Comparison of ENCODE assay signal across 1 cellular context in genomic region chr19:28537079-28537478, GRCh38.
A peak's percentile ranks its signal among the peaks of the same experiment; 100 is the strongest.
TF ChIP-seq lines count a peak whose summit lies in the region.

No MANE protein-coding gene starts in this region.

TF ChIP-seq in K562, 482 proteins besides CTCF, POLR2A, EP300 and RAD21 (continues in another document):
- no peak for TF ChIP-seq DLX4 (CRISPR knock-in tag; IDR thresholded peaks at IDR 0.05)
- peak; percentile 1 for TF ChIP-seq RBM25 (IDR thresholded peaks at IDR 0.05; ENCODE audit: low read depth, low read length, severe bottlenecking)
- TF ChIP-seq ZEB2 (IDR thresholded peaks at IDR 0.05), result no peak
- TF ChIP-seq SRSF1 (IDR thresholded peaks at IDR 0.05; ENCODE audit: low read depth, low read length), result no peak
- TF ChIP-seq, protein P1, sequence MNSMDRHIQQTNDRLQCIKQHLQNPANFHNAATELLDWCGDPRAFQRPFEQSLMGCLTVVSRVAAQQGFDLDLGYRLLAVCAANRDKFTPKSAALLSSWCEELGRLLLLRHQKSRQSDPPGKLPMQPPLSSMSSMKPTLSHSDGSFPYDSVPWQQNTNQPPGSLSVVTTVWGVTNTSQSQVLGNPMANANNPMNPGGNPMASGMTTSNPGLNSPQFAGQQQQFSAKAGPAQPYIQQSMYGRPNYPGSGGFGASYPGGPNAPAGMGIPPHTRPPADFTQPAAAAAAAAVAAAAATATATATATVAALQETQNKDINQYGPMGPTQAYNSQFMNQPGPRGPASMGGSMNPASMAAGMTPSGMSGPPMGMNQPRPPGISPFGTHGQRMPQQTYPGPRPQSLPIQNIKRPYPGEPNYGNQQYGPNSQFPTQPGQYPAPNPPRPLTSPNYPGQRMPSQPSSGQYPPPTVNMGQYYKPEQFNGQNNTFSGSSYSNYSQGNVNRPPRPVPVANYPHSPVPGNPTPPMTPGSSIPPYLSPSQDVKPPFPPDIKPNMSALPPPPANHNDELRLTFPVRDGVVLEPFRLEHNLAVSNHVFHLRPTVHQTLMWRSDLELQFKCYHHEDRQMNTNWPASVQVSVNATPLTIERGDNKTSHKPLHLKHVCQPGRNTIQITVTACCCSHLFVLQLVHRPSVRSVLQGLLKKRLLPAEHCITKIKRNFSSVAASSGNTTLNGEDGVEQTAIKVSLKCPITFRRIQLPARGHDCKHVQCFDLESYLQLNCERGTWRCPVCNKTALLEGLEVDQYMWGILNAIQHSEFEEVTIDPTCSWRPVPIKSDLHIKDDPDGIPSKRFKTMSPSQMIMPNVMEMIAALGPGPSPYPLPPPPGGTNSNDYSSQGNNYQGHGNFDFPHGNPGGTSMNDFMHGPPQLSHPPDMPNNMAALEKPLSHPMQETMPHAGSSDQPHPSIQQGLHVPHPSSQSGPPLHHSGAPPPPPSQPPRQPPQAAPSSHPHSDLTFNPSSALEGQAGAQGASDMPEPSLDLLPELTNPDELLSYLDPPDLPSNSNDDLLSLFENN (IDR thresholded peaks at IDR 0.05; ENCODE audit: low read depth in 2 of 2, low read length in 2 of 2), result no peak
- TF ChIP-seq SMARCE1 (IDR thresholded peaks at IDR 0.05), result no peak
- TF ChIP-seq SRSF3 (IDR thresholded peaks at IDR 0.05; ENCODE audit: insufficient read depth, low read length), result no peak
- TF ChIP-seq, protein P2, sequence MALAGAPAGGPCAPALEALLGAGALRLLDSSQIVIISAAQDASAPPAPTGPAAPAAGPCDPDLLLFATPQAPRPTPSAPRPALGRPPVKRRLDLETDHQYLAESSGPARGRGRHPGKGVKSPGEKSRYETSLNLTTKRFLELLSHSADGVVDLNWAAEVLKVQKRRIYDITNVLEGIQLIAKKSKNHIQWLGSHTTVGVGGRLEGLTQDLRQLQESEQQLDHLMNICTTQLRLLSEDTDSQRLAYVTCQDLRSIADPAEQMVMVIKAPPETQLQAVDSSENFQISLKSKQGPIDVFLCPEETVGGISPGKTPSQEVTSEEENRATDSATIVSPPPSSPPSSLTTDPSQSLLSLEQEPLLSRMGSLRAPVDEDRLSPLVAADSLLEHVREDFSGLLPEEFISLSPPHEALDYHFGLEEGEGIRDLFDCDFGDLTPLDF (CRISPR knock-in tag; IDR thresholded peaks at IDR 0.05), result no peak
- TF ChIP-seq POLR3A (IDR thresholded peaks at IDR 0.05; ENCODE audit: borderline replicate concordance, extremely low read depth, insufficient read depth, insufficient read length), result no peak
- TF ChIP-seq FOXK1 (CRISPR knock-in tag; IDR thresholded peaks at IDR 0.05; ENCODE audit: borderline replicate concordance), result no peak
- TF ChIP-seq ZNF12 (CRISPR knock-in tag; IDR thresholded peaks at IDR 0.05), result no peak
- TF ChIP-seq CREM (IDR thresholded peaks at IDR 0.05; ENCODE audit: low read depth), result no peak
- no peak for TF ChIP-seq KLF13 (tag; IDR thresholded peaks at IDR 0.05; ENCODE audit: borderline replicate concordance, low read depth)
- no peak for TF ChIP-seq POLR2H (tag; IDR thresholded peaks at IDR 0.05; ENCODE audit: low read depth)
- TF ChIP-seq TSC22D4 (tag; IDR thresholded peaks at IDR 0.05), result no peak
- no peak for TF ChIP-seq SMARCA4 (IDR thresholded peaks at IDR 0.05)
- no peak for TF ChIP-seq NR1H2 (CRISPR knock-in tag; IDR thresholded peaks at IDR 0.05)
- no peak for TF ChIP-seq KDM2B (CRISPR knock-in tag; IDR thresholded peaks at IDR 0.05)
- TF ChIP-seq MCM2 (IDR thresholded peaks at IDR 0.05; ENCODE audit: low read depth), result no peak
- TF ChIP-seq E2F4 (CRISPR knock-in tag; IDR thresholded peaks at IDR 0.05; ENCODE audit: low read depth), result no peak
- no peak for TF ChIP-seq MCM5 (IDR thresholded peaks at IDR 0.05; ENCODE audit: low read depth)
- no peak for TF ChIP-seq FOXO4 (CRISPR knock-in tag; IDR thresholded peaks at IDR 0.05)
- TF ChIP-seq KLF6 (CRISPR knock-in tag; IDR thresholded peaks at IDR 0.05; ENCODE audit: borderline replicate concordance), result no peak
- TF ChIP-seq ZNF140 (CRISPR knock-in tag; IDR thresholded peaks at IDR 0.05), result no peak
- TF ChIP-seq, protein P3, sequence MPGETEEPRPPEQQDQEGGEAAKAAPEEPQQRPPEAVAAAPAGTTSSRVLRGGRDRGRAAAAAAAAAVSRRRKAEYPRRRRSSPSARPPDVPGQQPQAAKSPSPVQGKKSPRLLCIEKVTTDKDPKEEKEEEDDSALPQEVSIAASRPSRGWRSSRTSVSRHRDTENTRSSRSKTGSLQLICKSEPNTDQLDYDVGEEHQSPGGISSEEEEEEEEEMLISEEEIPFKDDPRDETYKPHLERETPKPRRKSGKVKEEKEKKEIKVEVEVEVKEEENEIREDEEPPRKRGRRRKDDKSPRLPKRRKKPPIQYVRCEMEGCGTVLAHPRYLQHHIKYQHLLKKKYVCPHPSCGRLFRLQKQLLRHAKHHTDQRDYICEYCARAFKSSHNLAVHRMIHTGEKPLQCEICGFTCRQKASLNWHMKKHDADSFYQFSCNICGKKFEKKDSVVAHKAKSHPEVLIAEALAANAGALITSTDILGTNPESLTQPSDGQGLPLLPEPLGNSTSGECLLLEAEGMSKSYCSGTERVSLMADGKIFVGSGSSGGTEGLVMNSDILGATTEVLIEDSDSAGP (CRISPR knock-in tag; IDR thresholded peaks at IDR 0.05), result no peak
- TF ChIP-seq, protein P4, sequence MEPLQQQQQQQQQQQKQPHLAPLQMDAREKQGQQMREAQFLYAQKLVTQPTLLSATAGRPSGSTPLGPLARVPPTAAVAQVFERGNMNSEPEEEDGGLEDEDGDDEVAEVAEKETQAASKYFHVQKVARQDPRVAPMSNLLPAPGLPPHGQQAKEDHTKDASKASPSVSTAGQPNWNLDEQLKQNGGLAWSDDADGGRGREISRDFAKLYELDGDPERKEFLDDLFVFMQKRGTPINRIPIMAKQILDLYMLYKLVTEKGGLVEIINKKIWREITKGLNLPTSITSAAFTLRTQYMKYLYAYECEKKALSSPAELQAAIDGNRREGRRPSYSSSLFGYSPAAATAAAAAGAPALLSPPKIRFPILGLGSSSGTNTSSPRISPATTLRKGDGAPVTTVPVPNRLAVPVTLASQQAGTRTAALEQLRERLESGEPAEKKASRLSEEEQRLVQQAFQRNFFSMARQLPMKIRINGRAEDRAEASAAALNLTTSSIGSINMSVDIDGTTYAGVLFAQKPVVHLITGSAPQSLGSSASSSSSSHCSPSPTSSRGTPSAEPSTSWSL (CRISPR knock-in tag; IDR thresholded peaks at IDR 0.05; ENCODE audit: borderline replicate concordance), result no peak
- no peak for TF ChIP-seq SMARCB1 (IDR thresholded peaks at IDR 0.05; ENCODE audit: insufficient read length, low read depth)
- no peak for TF ChIP-seq XRCC4 (IDR thresholded peaks at IDR 0.05; ENCODE audit: extremely low read depth, insufficient read depth, insufficient read length)
- TF ChIP-seq BRF1 (IDR thresholded peaks at IDR 0.05; ENCODE audit: borderline replicate concordance, extremely low read depth, insufficient read length), result no peak
- no peak for TF ChIP-seq EP400 (IDR thresholded peaks at IDR 0.05)
- no peak for TF ChIP-seq FOXA3 (CRISPR knock-in tag; conservative IDR thresholded peaks at IDR 0.05 in 1 of 2, IDR thresholded peaks at IDR 0.05 in 1 of 2)
- TF ChIP-seq, protein P5, sequence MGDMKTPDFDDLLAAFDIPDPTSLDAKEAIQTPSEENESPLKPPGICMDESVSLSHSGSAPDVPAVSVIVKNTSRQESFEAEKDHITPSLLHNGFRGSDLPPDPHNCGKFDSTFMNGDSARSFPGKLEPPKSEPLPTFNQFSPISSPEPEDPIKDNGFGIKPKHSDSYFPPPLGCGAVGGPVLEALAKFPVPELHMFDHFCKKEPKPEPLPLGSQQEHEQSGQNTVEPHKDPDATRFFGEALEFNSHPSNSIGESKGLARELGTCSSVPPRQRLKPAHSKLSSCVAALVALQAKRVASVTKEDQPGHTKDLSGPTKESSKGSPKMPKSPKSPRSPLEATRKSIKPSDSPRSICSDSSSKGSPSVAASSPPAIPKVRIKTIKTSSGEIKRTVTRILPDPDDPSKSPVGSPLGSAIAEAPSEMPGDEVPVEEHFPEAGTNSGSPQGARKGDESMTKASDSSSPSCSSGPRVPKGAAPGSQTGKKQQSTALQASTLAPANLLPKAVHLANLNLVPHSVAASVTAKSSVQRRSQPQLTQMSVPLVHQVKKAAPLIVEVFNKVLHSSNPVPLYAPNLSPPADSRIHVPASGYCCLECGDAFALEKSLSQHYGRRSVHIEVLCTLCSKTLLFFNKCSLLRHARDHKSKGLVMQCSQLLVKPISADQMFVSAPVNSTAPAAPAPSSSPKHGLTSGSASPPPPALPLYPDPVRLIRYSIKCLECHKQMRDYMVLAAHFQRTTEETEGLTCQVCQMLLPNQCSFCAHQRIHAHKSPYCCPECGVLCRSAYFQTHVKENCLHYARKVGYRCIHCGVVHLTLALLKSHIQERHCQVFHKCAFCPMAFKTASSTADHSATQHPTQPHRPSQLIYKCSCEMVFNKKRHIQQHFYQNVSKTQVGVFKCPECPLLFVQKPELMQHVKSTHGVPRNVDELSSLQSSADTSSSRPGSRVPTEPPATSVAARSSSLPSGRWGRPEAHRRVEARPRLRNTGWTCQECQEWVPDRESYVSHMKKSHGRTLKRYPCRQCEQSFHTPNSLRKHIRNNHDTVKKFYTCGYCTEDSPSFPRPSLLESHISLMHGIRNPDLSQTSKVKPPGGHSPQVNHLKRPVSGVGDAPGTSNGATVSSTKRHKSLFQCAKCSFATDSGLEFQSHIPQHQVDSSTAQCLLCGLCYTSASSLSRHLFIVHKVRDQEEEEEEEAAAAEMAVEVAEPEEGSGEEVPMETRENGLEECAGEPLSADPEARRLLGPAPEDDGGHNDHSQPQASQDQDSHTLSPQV (IDR thresholded peaks at IDR 0.05), result 0 out of 2 replicates have a peak, but pooled peaks have one; percentile 31
- no peak for TF ChIP-seq FOXM1 (IDR thresholded peaks at IDR 0.05; ENCODE audit: low read depth)
- no peak for TF ChIP-seq FOXM1 (CRISPR knock-in tag; IDR thresholded peaks at IDR 0.05; ENCODE audit: low read depth)
- no peak for TF ChIP-seq RFX1 (IDR thresholded peaks at IDR 0.05)
- peak; percentile 50; the same call in 1 of the 2 replicates for TF ChIP-seq MTA3 (IDR thresholded peaks at IDR 0.05; ENCODE audit: borderline replicate concordance)
- TF ChIP-seq, protein P6, sequence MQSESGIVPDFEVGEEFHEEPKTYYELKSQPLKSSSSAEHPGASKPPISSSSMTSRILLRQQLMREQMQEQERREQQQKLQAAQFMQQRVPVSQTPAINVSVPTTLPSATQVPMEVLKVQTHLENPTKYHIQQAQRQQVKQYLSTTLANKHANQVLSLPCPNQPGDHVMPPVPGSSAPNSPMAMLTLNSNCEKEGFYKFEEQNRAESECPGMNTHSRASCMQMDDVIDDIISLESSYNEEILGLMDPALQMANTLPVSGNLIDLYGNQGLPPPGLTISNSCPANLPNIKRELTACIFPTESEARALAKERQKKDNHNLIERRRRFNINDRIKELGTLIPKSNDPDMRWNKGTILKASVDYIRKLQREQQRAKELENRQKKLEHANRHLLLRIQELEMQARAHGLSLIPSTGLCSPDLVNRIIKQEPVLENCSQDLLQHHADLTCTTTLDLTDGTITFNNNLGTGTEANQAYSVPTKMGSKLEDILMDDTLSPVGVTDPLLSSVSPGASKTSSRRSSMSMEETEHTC (IDR thresholded peaks at IDR 0.05), result no peak
- no peak for TF ChIP-seq EGR1 (conservative IDR thresholded peaks at IDR 0.05)
- TF ChIP-seq ZNF77 (CRISPR knock-in tag; IDR thresholded peaks at IDR 0.05), result no peak
- TF ChIP-seq ZNF830 (CRISPR knock-in tag; IDR thresholded peaks at IDR 0.05), result no peak
- no peak for TF ChIP-seq E2F3 (CRISPR knock-in tag; IDR thresholded peaks at IDR 0.05)
- TF ChIP-seq TGIF2 (CRISPR knock-in tag; IDR thresholded peaks at IDR 0.05), result no peak
- no peak for TF ChIP-seq SMAD1 (IDR thresholded peaks at IDR 0.05; ENCODE audit: low read depth, low read length, partially characterized antibody)
- TF ChIP-seq HCFC1 (IDR thresholded peaks at IDR 0.05; ENCODE audit: low read depth, low read length), result no peak
- no peak for TF ChIP-seq FOXJ3 (CRISPR knock-in tag; IDR thresholded peaks at IDR 0.05)
- no peak for TF ChIP-seq ZNF431 (CRISPR knock-in tag; IDR thresholded peaks at IDR 0.05)
- TF ChIP-seq ZNF124 (CRISPR knock-in tag; IDR thresholded peaks at IDR 0.05), result no peak
